Comparison of ENCODE assay signal across 1 cellular context in genomic region chr2:181934694-181935093, GRCh38.
TF ChIP-seq lines count a peak whose summit lies in the region.

No MANE protein-coding gene starts in this region.

TF ChIP-seq in HepG2, 621 proteins besides CTCF, POLR2A, EP300 and RAD21:
- TF ChIP-seq ATF3 (CRISPR knock-in tag; IDR thresholded peaks at IDR 0.05) (no peak), SMAD1 (CRISPR knock-in tag; IDR thresholded peaks at IDR 0.05; ENCODE audit: borderline replicate concordance, low read depth) (no peak), ZNF615 (CRISPR knock-in tag; IDR thresholded peaks at IDR 0.05; ENCODE audit: borderline replicate concordance) (no peak), AFF4 (CRISPR knock-in tag; IDR thresholded peaks at IDR 0.05) (no peak), FOXP1 (IDR thresholded peaks at IDR 0.05) (no peak), FOXP1 (CRISPR knock-in tag; IDR thresholded peaks at IDR 0.05) (no peak), NPAS2 (CRISPR knock-in tag; IDR thresholded peaks at IDR 0.05; ENCODE audit: borderline replicate concordance) (no peak), ZNF576 (CRISPR knock-in tag; IDR thresholded peaks at IDR 0.05) (no peak), CSRNP2 (CRISPR knock-in tag; conservative IDR thresholded peaks at IDR 0.05; ENCODE audit: low read depth) (no peak), ZNF720 (CRISPR knock-in tag; IDR thresholded peaks at IDR 0.05) (no peak), JDP2 (CRISPR knock-in tag; IDR thresholded peaks at IDR 0.05; ENCODE audit: borderline replicate concordance) (no peak), RCOR2 (CRISPR knock-in tag; IDR thresholded peaks at IDR 0.05) (no peak), KDM3A (CRISPR knock-in tag; IDR thresholded peaks at IDR 0.05; ENCODE audit: low read depth) (no peak), ZNF280D (CRISPR knock-in tag; IDR thresholded peaks at IDR 0.05) (no peak), JUN (CRISPR knock-in tag; IDR thresholded peaks at IDR 0.05) (no peak), FOXC1 (CRISPR knock-in tag; IDR thresholded peaks at IDR 0.05; ENCODE audit: borderline replicate concordance) (no peak), ZFP36L2 (CRISPR knock-in tag; IDR thresholded peaks at IDR 0.05) (no peak), ZNF235 (CRISPR knock-in tag; IDR thresholded peaks at IDR 0.05; ENCODE audit: borderline replicate concordance) (no peak), EEA1 (CRISPR knock-in tag; IDR thresholded peaks at IDR 0.05; ENCODE audit: borderline replicate concordance) (no peak), HNF1A (IDR thresholded peaks at IDR 0.05; ENCODE audit: low read depth) (no peak), HNF1A (CRISPR knock-in tag; IDR thresholded peaks at IDR 0.05; ENCODE audit: borderline replicate concordance) (no peak)
